Comparison of ENCODE assay signal across 1 cellular context in the genomic region with DNA sequence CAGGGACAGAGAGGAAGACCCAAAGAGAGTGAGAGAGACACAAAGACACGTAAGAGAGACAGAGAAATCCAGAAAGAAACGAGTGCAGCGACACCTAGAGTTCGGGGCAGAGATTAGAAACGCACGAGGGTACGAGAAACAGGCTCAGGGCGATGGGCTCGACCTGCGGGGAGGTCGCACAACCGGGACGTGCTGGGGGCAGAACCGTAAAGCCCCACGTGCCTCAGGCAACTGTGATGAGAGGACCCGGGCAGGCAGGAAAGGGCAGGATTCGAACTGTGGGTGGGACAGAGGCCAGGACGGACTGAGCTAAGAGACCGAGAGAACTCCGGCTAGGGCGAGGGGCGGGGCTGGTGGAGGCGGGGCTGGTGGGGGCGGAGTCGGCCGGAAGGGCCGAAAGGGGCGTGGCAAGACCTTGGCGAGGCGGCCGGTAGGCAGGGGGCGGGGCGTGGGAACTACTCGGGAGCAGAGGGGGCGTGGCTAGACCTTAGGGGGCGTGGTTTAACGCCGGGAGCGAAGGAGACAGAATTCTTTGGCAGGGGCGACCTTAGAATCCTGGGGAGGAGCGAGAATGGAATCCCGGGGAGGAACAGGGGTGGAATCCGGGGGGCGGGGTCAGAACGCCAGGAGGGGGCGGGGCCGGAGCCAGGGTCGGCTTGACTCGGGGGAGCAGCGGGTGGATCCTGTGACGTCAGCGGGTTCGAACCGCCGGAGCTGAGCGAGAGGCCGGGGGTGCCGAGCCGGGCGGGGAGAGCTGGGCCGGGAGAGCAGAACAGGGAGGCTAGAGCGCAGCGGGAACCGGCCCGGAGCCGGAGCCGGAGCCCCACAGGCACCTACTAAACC.
TF ChIP-seq lines count a peak whose summit lies in the region.

Gene NECTIN2 (plus strand): TSS at position 686 of the 843 bp plus-strand sequence. CDS start 229 bp downstream, outside the sequence.

TF ChIP-seq in HepG2, 621 proteins besides CTCF, POLR2A, EP300 and RAD21 (continued from another document and continues in another):
- TF ChIP-seq ZNF205 (CRISPR knock-in tag; IDR thresholded peaks at IDR 0.05) (peak; percentile 41; the same call in 1 of the 2 replicates), FOSL1 (CRISPR knock-in tag; IDR thresholded peaks at IDR 0.05; ENCODE audit: borderline replicate concordance) (no peak), CHD2 (IDR thresholded peaks at IDR 0.05; ENCODE audit: low read depth, low read length) (0 out of 2 replicates have a peak, but pooled peaks have one; percentile 35), ZNF687 (CRISPR knock-in tag; IDR thresholded peaks at IDR 0.05) (peak; percentile 76), SIX1 (CRISPR knock-in tag; IDR thresholded peaks at IDR 0.05; ENCODE audit: borderline replicate concordance) (no peak), ZNF879 (CRISPR knock-in tag; IDR thresholded peaks at IDR 0.05) (no peak), PBX3 (CRISPR knock-in tag; IDR thresholded peaks at IDR 0.05; ENCODE audit: borderline replicate concordance) (no peak), ZNF335 (CRISPR knock-in tag; IDR thresholded peaks at IDR 0.05) (0 out of 2 replicates have a peak, but pooled peaks have one; percentile 54), MEIS2 (CRISPR knock-in tag; IDR thresholded peaks at IDR 0.05) (peak; percentile 52), ZNF563 (CRISPR knock-in tag; IDR thresholded peaks at IDR 0.05) (no peak; the same call in 1 of the 2 replicates), ZNF619 (CRISPR knock-in tag; IDR thresholded peaks at IDR 0.05) (no peak), TARDBP (CRISPR knock-in tag; IDR thresholded peaks at IDR 0.05) (peak; percentile 71; the same call in 1 of the 2 replicates), ZNF263 (CRISPR knock-in tag; IDR thresholded peaks at IDR 0.05) (peak; percentile 70), SNRNP70 (IDR thresholded peaks at IDR 0.05; ENCODE audit: low read depth, low read length) (no peak), RAD51 (IDR thresholded peaks at IDR 0.05; ENCODE audit: borderline replicate concordance) (no peak), ZNF556 (CRISPR knock-in tag; IDR thresholded peaks at IDR 0.05; ENCODE audit: borderline replicate concordance) (no peak), IKZF4 (CRISPR knock-in tag; IDR thresholded peaks at IDR 0.05; ENCODE audit: borderline replicate concordance, low read depth, not compliant biosample characterization) (no peak), ZNF354B (CRISPR knock-in tag; IDR thresholded peaks at IDR 0.05) (no peak), ZNF703 (CRISPR knock-in tag; IDR thresholded peaks at IDR 0.05; ENCODE audit: borderline replicate concordance) (no peak), BRD4 (CRISPR knock-in tag; IDR thresholded peaks at IDR 0.05) (no peak), XRCC5 (optimal IDR thresholded peaks at IDR 0.05; ENCODE audit: low read length) (peak; percentile 52), ZNF224 (CRISPR knock-in tag; IDR thresholded peaks at IDR 0.05) (no peak), NFE2 (CRISPR knock-in tag; IDR thresholded peaks at IDR 0.05) (no peak), NFYB (CRISPR knock-in tag; IDR thresholded peaks at IDR 0.05) (no peak), NCOA5 (CRISPR knock-in tag; IDR thresholded peaks at IDR 0.05) (no peak), GATAD1 (CRISPR knock-in tag; IDR thresholded peaks at IDR 0.05) (peak; percentile 44; the same call in 1 of the 2 replicates), FLYWCH1 (CRISPR knock-in tag; IDR thresholded peaks at IDR 0.05) (no peak), ZNF775 (CRISPR knock-in tag; IDR thresholded peaks at IDR 0.05; ENCODE audit: borderline replicate concordance) (no peak), ZNF577 (CRISPR knock-in tag; IDR thresholded peaks at IDR 0.05; ENCODE audit: borderline replicate concordance, low read depth) (no peak), REPIN1 (CRISPR knock-in tag; IDR thresholded peaks at IDR 0.05; ENCODE audit: borderline replicate concordance, low read depth) (peak; percentile 68; the same call in 1 of the 2 replicates), SNAPC5 (CRISPR knock-in tag; IDR thresholded peaks at IDR 0.05; ENCODE audit: borderline replicate concordance) (no peak), ZNF282 (IDR thresholded peaks at IDR 0.05; ENCODE audit: partially characterized antibody) (no peak), ZNF431 (CRISPR knock-in tag; IDR thresholded peaks at IDR 0.05; ENCODE audit: borderline replicate concordance, low read depth) (no peak), SNAPC2 (CRISPR knock-in tag; IDR thresholded peaks at IDR 0.05) (no peak), ZNF207 (IDR thresholded peaks at IDR 0.05; ENCODE audit: borderline replicate concordance) (no peak), GLMP (CRISPR knock-in tag; IDR thresholded peaks at IDR 0.05; ENCODE audit: borderline replicate concordance) (no peak), CBX5 (CRISPR knock-in tag; IDR thresholded peaks at IDR 0.05; ENCODE audit: borderline replicate concordance) (peak; percentile 42; the same call in 1 of the 2 replicates), ZNF615 (CRISPR knock-in tag; IDR thresholded peaks at IDR 0.05; ENCODE audit: borderline replicate concordance) (no peak), HNRNPL (IDR thresholded peaks at IDR 0.05; ENCODE audit: low read depth, low read length) (no peak), NFE2L1 (CRISPR knock-in tag; IDR thresholded peaks at IDR 0.05; ENCODE audit: borderline replicate concordance) (no peak), FOSL2 (CRISPR knock-in tag; IDR thresholded peaks at IDR 0.05) (0 out of 2 replicates have a peak, but pooled peaks have one; percentile 22), HDAC1 (CRISPR knock-in tag; IDR thresholded peaks at IDR 0.05) (peak; percentile 64; the same call in 1 of the 2 replicates), HBP1 (CRISPR knock-in tag; IDR thresholded peaks at IDR 0.05; ENCODE audit: low read depth) (0 out of 2 replicates have a peak, but pooled peaks have one; percentile 32), ZSCAN22 (CRISPR knock-in tag; IDR thresholded peaks at IDR 0.05) (peak; percentile 82; the same call in 1 of the 2 replicates)
- TF ChIP-seq, protein P1, sequence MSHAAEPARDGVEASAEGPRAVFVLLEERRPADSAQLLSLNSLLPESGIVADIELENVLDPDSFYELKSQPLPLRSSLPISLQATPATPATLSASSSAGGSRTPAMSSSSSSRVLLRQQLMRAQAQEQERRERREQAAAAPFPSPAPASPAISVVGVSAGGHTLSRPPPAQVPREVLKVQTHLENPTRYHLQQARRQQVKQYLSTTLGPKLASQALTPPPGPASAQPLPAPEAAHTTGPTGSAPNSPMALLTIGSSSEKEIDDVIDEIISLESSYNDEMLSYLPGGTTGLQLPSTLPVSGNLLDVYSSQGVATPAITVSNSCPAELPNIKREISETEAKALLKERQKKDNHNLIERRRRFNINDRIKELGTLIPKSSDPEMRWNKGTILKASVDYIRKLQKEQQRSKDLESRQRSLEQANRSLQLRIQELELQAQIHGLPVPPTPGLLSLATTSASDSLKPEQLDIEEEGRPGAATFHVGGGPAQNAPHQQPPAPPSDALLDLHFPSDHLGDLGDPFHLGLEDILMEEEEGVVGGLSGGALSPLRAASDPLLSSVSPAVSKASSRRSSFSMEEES (CRISPR knock-in tag; IDR thresholded peaks at IDR 0.05): peak; percentile 30; the same call in 1 of the 2 replicates
- TF ChIP-seq, protein P2, sequence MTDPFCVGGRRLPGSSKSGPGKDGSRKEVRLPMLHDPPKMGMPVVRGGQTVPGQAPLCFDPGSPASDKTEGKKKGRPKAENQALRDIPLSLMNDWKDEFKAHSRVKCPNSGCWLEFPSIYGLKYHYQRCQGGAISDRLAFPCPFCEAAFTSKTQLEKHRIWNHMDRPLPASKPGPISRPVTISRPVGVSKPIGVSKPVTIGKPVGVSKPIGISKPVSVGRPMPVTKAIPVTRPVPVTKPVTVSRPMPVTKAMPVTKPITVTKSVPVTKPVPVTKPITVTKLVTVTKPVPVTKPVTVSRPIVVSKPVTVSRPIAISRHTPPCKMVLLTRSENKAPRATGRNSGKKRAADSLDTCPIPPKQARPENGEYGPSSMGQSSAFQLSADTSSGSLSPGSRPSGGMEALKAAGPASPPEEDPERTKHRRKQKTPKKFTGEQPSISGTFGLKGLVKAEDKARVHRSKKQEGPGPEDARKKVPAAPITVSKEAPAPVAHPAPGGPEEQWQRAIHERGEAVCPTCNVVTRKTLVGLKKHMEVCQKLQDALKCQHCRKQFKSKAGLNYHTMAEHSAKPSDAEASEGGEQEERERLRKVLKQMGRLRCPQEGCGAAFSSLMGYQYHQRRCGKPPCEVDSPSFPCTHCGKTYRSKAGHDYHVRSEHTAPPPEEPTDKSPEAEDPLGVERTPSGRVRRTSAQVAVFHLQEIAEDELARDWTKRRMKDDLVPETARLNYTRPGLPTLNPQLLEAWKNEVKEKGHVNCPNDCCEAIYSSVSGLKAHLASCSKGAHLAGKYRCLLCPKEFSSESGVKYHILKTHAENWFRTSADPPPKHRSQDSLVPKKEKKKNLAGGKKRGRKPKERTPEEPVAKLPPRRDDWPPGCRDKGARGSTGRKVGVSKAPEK (CRISPR knock-in tag; IDR thresholded peaks at IDR 0.05; ENCODE audit: borderline replicate concordance): no peak
- TF ChIP-seq, protein P3, sequence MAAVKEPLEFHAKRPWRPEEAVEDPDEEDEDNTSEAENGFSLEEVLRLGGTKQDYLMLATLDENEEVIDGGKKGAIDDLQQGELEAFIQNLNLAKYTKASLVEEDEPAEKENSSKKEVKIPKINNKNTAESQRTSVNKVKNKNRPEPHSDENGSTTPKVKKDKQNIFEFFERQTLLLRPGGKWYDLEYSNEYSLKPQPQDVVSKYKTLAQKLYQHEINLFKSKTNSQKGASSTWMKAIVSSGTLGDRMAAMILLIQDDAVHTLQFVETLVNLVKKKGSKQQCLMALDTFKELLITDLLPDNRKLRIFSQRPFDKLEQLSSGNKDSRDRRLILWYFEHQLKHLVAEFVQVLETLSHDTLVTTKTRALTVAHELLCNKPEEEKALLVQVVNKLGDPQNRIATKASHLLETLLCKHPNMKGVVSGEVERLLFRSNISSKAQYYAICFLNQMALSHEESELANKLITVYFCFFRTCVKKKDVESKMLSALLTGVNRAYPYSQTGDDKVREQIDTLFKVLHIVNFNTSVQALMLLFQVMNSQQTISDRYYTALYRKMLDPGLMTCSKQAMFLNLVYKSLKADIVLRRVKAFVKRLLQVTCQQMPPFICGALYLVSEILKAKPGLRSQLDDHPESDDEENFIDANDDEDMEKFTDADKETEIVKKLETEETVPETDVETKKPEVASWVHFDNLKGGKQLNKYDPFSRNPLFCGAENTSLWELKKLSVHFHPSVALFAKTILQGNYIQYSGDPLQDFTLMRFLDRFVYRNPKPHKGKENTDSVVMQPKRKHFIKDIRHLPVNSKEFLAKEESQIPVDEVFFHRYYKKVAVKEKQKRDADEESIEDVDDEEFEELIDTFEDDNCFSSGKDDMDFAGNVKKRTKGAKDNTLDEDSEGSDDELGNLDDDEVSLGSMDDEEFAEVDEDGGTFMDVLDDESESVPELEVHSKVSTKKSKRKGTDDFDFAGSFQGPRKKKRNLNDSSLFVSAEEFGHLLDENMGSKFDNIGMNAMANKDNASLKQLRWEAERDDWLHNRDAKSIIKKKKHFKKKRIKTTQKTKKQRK (IDR thresholded peaks at IDR 0.05; ENCODE audit: low read length): no peak
